Comparison of ENCODE assay signal across 25 cellular contexts in the genomic region with DNA sequence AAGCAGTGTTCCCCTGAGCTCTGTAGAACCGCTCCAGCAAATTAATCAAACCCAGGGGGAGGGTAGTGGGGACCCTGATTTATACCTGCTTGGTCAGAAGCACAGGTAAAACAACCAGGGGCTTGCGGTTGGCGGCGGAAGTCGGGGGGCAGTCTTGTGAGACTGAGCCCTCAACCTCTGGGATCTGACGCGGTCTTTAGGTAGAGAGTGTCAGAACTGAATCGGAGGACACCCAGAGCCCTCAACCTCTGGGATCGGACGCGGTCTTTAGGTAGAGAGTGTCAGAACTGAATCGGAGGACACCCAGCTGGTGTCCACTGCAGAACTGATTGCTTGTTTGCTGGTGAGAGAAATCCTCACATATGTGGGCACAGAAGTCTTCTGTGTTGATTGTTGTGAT. TPM values are rescaled to one million over a fixed set of nuclear protein-coding genes. Genes with fewer than 3 reads are reported as not detected.
DNase-seq lines count a peak whose midpoint lies in the region; FAIRE-seq and TF ChIP-seq lines count a peak whose summit lies in the region.
"Had no signal": no experiment of that assay in that cellular context is flagged by ENCODE, and none has a peak within 500 bp of the region (broad histone marks: within the 10 kb centered on the region; RNA-seq: fewer than 3 reads in every experiment).

No MANE protein-coding gene starts in this region.

- no peak overlapping the region for H2AK5ac ChIP-seq in neuronal stem cell (ENCODE audit: low read depth, low read length)

- H3K4ac ChIP-seq in neuronal stem cell (ENCODE audit: low read length) = no peak overlapping the region

- H4K8ac ChIP-seq in neuronal stem cell (ENCODE audit: low read depth, low read length) = no peak overlapping the region

- peak overlapping the region; percentile 5 for H3K9ac ChIP-seq in SK-N-MC (ENCODE audit: insufficient read length)
- no peak overlapping the region for H3K9ac ChIP-seq in neuronal stem cell (ENCODE audit: low read depth, low read length, poor library complexity)
- H3K9ac ChIP-seq: BLaER1 treated with 17β-estradiol and CSF1 and Interleukin-3, amounts not matched to agents 10 nM and 100 nM; GM23248 had no signal

- WGBS in neuronal stem cell (ENCODE audit: extremely low coverage in 2 of 2, insufficient read length in 2 of 2, insufficient replicate concordance in 1 of 2), 2 donors = no CpG with 5 or more reads among the region's 12 CpGs

- H2BK120ac ChIP-seq in neuronal stem cell (ENCODE audit: low read depth, low read length) = no peak overlapping the region

- H3K4me2 ChIP-seq in neuronal stem cell (ENCODE audit: insufficient read depth, low read length, poor library complexity, severe bottlenecking) = no peak overlapping the region
- H3K4me2 ChIP-seq: BLaER1 treated with 17β-estradiol and CSF1 and Interleukin-3, amounts not matched to agents 10 nM and 100 nM had no signal

- H3K36me3 ChIP-seq in SK-N-MC (ENCODE audit: insufficient read depth, low read length) (no peaks in the 10 kb centered on the region), bronchial epithelial cell (ENCODE audit: control insufficient read depth, insufficient read depth, low read length) (no peaks in the 10 kb centered on the region), neuronal stem cell (replicated peaks in 1 of 2; ENCODE audit: control insufficient read depth in 2 of 2, insufficient read depth in 2 of 2, low read length in 2 of 2) (no peaks in the 10 kb centered on the region)
- H3K36me3 ChIP-seq: BE2C; BLaER1 treated with 17β-estradiol and CSF1 and Interleukin-3, amounts not matched to agents 10 nM and 100 nM had no signal

- no peaks in the 10 kb centered on the region for H3K79me1 ChIP-seq in neuronal stem cell (ENCODE audit: low read depth, low read length)

- no peak overlapping the region for H2AFZ ChIP-seq in neuronal stem cell (ENCODE audit: low read length)
- H2AFZ ChIP-seq: GM23248 had no signal

- H3K4me3 ChIP-seq in SK-N-MC (no peak overlapping the region), bronchial epithelial cell (ENCODE audit: low read depth, low read length) (no peak overlapping the region), neuronal stem cell (ENCODE audit: low read length in 2 of 2) (no peak overlapping the region)
- H3K4me3 ChIP-seq: BLaER1 treated with 17β-estradiol and CSF1 and Interleukin-3, amounts not matched to agents 10 nM and 100 nM; GM12878; GM23248 had no signal

- H4K91ac ChIP-seq in neuronal stem cell (ENCODE audit: low read depth, low read length, poor library complexity) = no peak overlapping the region

- H3K9me3 ChIP-seq in SK-N-MC (ENCODE audit: low read depth, low read length) (no peaks in the 10 kb centered on the region), neuronal stem cell (replicated peaks in 1 of 2; ENCODE audit: control insufficient read depth in 2 of 2, insufficient read depth in 1 of 2, low read depth in 1 of 2, low read length in 2 of 2) (no peaks in the 10 kb centered on the region)
- H3K9me3 ChIP-seq: BE2C; BLaER1 treated with 17β-estradiol and CSF1 and Interleukin-3, amounts not matched to agents 10 nM and 100 nM had no signal

- peak; percentile 75 for FAIRE-seq in bronchial epithelial cell (lab: Jason Lieb, UNC)
- FAIRE-seq: A204.1, D721Med, GM12878, GM19239, H1 had no signal

- no peak overlapping the region for H3K23ac ChIP-seq in neuronal stem cell (ENCODE audit: low read depth, low read length, poor library complexity)

- no peak overlapping the region for H2BK12ac ChIP-seq in neuronal stem cell (ENCODE audit: low read length)

- DNase-seq in SK-N-MC (ENCODE audit: low read depth, low spot score) = no peak
- no peak for DNase-seq in bronchial epithelial cell (ENCODE audit: low read depth)
- no peak for DNase-seq in neuronal stem cell (ENCODE audit: low spot score)
- no peak for DNase-seq in hepatic stellate cell (ENCODE audit: low spot score)
- no peak for DNase-seq in mucosa of gallbladder (ENCODE audit: low spot score)
- DNase-seq in A172 (ENCODE audit: low spot score) = no peak
- DNase-seq: ACHN; AML-193; BE2C; CD4-positive, alpha-beta T cell; CD8-positive, alpha-beta memory T cell; DMS 273 treated with DMSO at 0.1 percent for 48 hours; DMS79; EL; GDM1; GM23248; H7; HCEC 1CT had no signal

- H3K18ac ChIP-seq in neuronal stem cell (ENCODE audit: low read length) = peak overlapping the region; percentile 46

- H3K27me3 ChIP-seq in bronchial epithelial cell (ENCODE audit: control insufficient read depth, insufficient read depth, low read length) (no peaks in the 10 kb centered on the region), neuronal stem cell (ENCODE audit: control insufficient read depth in 3 of 3, insufficient read depth in 3 of 3, low read depth in 1 of 3, low read length in 3 of 3) (peaks cover 0 to 22% (median 0%) of the 10 kb centered on the region in 3 experiments)
- H3K27me3 ChIP-seq: BE2C; BLaER1 treated with 17β-estradiol and CSF1 and Interleukin-3, amounts not matched to agents 10 nM and 100 nM had no signal

- no peak overlapping the region for H2BK5ac ChIP-seq in neuronal stem cell (ENCODE audit: low read length)

- TF ChIP-seq CTCF in bronchial epithelial cell (IDR thresholded peaks at IDR 0.05; ENCODE audit: insufficient read depth, low read length, severe bottlenecking) = no peak

- no peak overlapping the region for H2BK15ac ChIP-seq in neuronal stem cell (ENCODE audit: low read length)

- no peak overlapping the region for H3K27ac ChIP-seq in SK-N-MC
- no peak overlapping the region for H3K27ac ChIP-seq in neuronal stem cell (replicated peaks; ENCODE audit: low read length)
- H3K27ac ChIP-seq: BLaER1 treated with 17β-estradiol and CSF1 and Interleukin-3, amounts not matched to agents 10 nM and 100 nM; GM23248 had no signal

- H3K4me1 ChIP-seq in neuronal stem cell (ENCODE audit: control insufficient read depth in 2 of 2, insufficient read depth in 1 of 2, low read depth in 1 of 2, low read length in 2 of 2) = peaks cover 0 to 3% of the 10 kb centered on the region in 2 donors

- H3K14ac ChIP-seq in neuronal stem cell (ENCODE audit: low read length) = no peak overlapping the region

RNA-seq across cellular contexts. Expression of gene PAQR5, which starts 12.9 kb away (rescaled TPM):
- total RNA-seq in bronchial epithelial cell (0.53 and 3.6 TPM in 2 replicates), mucosa of gallbladder (20.5 TPM)
- polyA plus RNA-seq in neuronal stem cell (2013, experiment 1 of 2) = 0.39 TPM
- polyA plus RNA-seq in neuronal stem cell (2013, experiment 2 of 2) = 0.48 TPM
- 5.3 and 9.2 TPM in 2 replicates for total RNA-seq in A172 (2014; rRNA removed; shearing (Covaris generic))
- total RNA-seq: CD4-positive, alpha-beta T cell; CD8-positive, alpha-beta memory T cell; GM12878 had no signal
- polyA plus RNA-seq: CD14-positive monocyte; CD8-positive, alpha-beta memory T cell had no signal
